In genomic region chr1:243748706-243749283, GRCh38 we compare ENCODE assay signal across 8 cellular contexts.
A peak's percentile ranks its signal among the peaks of the same experiment; 100 is the strongest.
DNase-seq lines count a peak whose midpoint lies in the region; ATAC-seq and TF ChIP-seq lines count a peak whose summit lies in the region.

No MANE protein-coding gene starts in this region.

- no peaks in the 10 kb centered on the region for H3K9me2 ChIP-seq in SU-DHL-6 (replicated peaks; ENCODE audit: insufficient read depth, low read length)

- no peak overlapping the region for H3K4me2 ChIP-seq in SU-DHL-6 (ENCODE audit: low read depth, low read length, poor library complexity, severe bottlenecking)
- no peak overlapping the region for H3K4me2 ChIP-seq in fibroblast of lung (ENCODE audit: extremely low read depth, insufficient read depth, low read length)
- H3K4me2 ChIP-seq in neural progenitor cell: no peak overlapping the region

- peak; percentile 89 for ATAC-seq in GM18873 (IDR thresholded peaks at IDR 0.05; ENCODE audit: low FRiP score, unreplicated experiment)
- peak; percentile 91 for ATAC-seq in HG03039 (IDR thresholded peaks at IDR 0.05; ENCODE audit: unreplicated experiment)

- H3K9me3 ChIP-seq in SU-DHL-6 (ENCODE audit: insufficient read depth, low read length): no peaks in the 10 kb centered on the region
- H3K9me3 ChIP-seq in fibroblast of lung (ENCODE audit: control insufficient read depth, insufficient read depth, low read depth, low read length): no peaks in the 10 kb centered on the region
- H3K9me3 ChIP-seq in neural progenitor cell (ENCODE audit: low read depth): no peaks in the 10 kb centered on the region

- H3K36me3 Mint-ChIP-seq in neural progenitor cell: peaks cover 4% of the 10 kb centered on the region

- no peaks in the 10 kb centered on the region for H4K20me1 ChIP-seq in SU-DHL-6 (ENCODE audit: low read depth, low read length)
- H4K20me1 ChIP-seq in fibroblast of lung (ENCODE audit: control insufficient read depth, extremely low read depth, insufficient read depth, low read length): no peaks in the 10 kb centered on the region
- H4K20me1 ChIP-seq in neural progenitor cell (ENCODE audit: low read depth): peaks cover 5% of the 10 kb centered on the region

- H3K4me1 ChIP-seq in fibroblast of lung (ENCODE audit: control insufficient read depth, extremely low read depth, insufficient read depth, low read length) (peaks cover 3% of the 10 kb centered on the region), neural progenitor cell (peaks cover 38% of the 10 kb centered on the region)

- DNase-seq in COR-L47 (lab: John Stamatoyannopoulos, UW) (peak; percentile 73), NCI-H1694 (lab: John Stamatoyannopoulos, UW) (peak; percentile 100), fibroblast of lung (ENCODE audit: low read depth in 2 of 2) (peak; percentile 79 to 90), neural progenitor cell (ENCODE audit: low spot score) (peak; percentile 74)
- no peak for DNase-seq in stimulated activated CD8-positive, alpha-beta memory T cell treated with anti-CD3 and anti-CD28 coated beads, Interleukin-4, amount 100 ng/mL, for 48 hours

- H3K79me2 ChIP-seq in SU-DHL-6 (ENCODE audit: insufficient read depth, low read length): no peaks in the 10 kb centered on the region
- H3K79me2 ChIP-seq in fibroblast of lung (ENCODE audit: control insufficient read depth, insufficient read depth, low read length): peaks cover 1% of the 10 kb centered on the region
- no peaks in the 10 kb centered on the region for H3K79me2 ChIP-seq in neural progenitor cell (ENCODE audit: low read depth)

- no peaks in the 10 kb centered on the region for H3K27me3 ChIP-seq in SU-DHL-6 (ENCODE audit: low read length)
- no peaks in the 10 kb centered on the region for H3K27me3 ChIP-seq in fibroblast of lung (ENCODE audit: control insufficient read depth, insufficient read depth, low read length)
- H3K27me3 ChIP-seq in neural progenitor cell: no peaks in the 10 kb centered on the region

- H3K9ac ChIP-seq in SU-DHL-6 (ENCODE audit: low read length) (no peak overlapping the region), fibroblast of lung (ENCODE audit: insufficient read depth, low read length) (no peak overlapping the region), neural progenitor cell (no peak overlapping the region)

- H3K9me3 Mint-ChIP-seq in neural progenitor cell: peaks cover 4% of the 10 kb centered on the region

- H3K4me1 Mint-ChIP-seq in neural progenitor cell: peaks cover 61% of the 10 kb centered on the region

- H3K4me3 ChIP-seq in SU-DHL-6 (ENCODE audit: insufficient read depth, low read length, poor library complexity, severe bottlenecking): no peak overlapping the region
- H3K4me3 ChIP-seq in fibroblast of lung (replicated peaks in 1 of 4; ENCODE audit: control extremely low read depth in 1 of 4, insufficient read depth in 1 of 4, low read depth in 3 of 4, low read length in 4 of 4): no peak overlapping the region
- H3K4me3 ChIP-seq in neural progenitor cell: no peak overlapping the region

- no peaks in the 10 kb centered on the region for H3K27me3 Mint-ChIP-seq in neural progenitor cell (ENCODE audit: insufficient read depth, low read depth)

- no peak overlapping the region for H2AFZ ChIP-seq in SU-DHL-6 (ENCODE audit: low read depth, low read length, severe bottlenecking)
- no peak overlapping the region for H2AFZ ChIP-seq in fibroblast of lung (ENCODE audit: low read length)
- H2AFZ ChIP-seq in neural progenitor cell (replicated peaks): no peak overlapping the region

- no peak overlapping the region for H3K4me3 Mint-ChIP-seq in neural progenitor cell

- H3K36me3 ChIP-seq in SU-DHL-6 (ENCODE audit: low read length) (no peaks in the 10 kb centered on the region), fibroblast of lung (ENCODE audit: control insufficient read depth, insufficient read depth, low read length) (no peaks in the 10 kb centered on the region), neural progenitor cell (no peaks in the 10 kb centered on the region)

- TF ChIP-seq CTCF in SU-DHL-6 (IDR thresholded peaks at IDR 0.05; ENCODE audit: insufficient read depth, low read length, poor library complexity, severe bottlenecking): peak; percentile 52
- peak; percentile 72 to 77 for TF ChIP-seq CTCF in fibroblast of lung (conservative IDR thresholded peaks at IDR 0.05 in 1 of 2, IDR thresholded peaks at IDR 0.05 in 1 of 2; ENCODE audit: low read depth in 1 of 2, low read length in 2 of 2)
- peak; percentile 82 for TF ChIP-seq CTCF in neural progenitor cell (IDR thresholded peaks at IDR 0.05)

- no peak overlapping the region for H3K27ac Mint-ChIP-seq in neural progenitor cell

- H3K27ac ChIP-seq in SU-DHL-6 (ENCODE audit: low read depth, low read length) (no peak overlapping the region), fibroblast of lung (ENCODE audit: insufficient read depth, low read length) (no peak overlapping the region), neural progenitor cell (no peak overlapping the region)

- H3F3A ChIP-seq in SU-DHL-6 (ENCODE audit: insufficient read depth): no peaks in the 10 kb centered on the region
- peaks cover 8% of the 10 kb centered on the region for H3F3A ChIP-seq in neural progenitor cell (ENCODE audit: low read depth)
